Comparison of ENCODE assay signal across 8 cellular contexts in genomic region chr20:43057317-43057716, GRCh38.
"Had no signal": no experiment of that assay in that cellular context is flagged by ENCODE, and none has a peak within 500 bp of the region (broad histone marks: within the 10 kb centered on the region; RNA-seq: fewer than 3 reads in every experiment).

No MANE protein-coding gene starts in this region.

- H3K27ac ChIP-seq: GM23248 had no signal

- H3K4me1 ChIP-seq: HAP-1 had no signal

- H3K9me3 ChIP-seq: HAP-1 had no signal

- H3K4me3 ChIP-seq: GM23248, HAP-1 had no signal

- ATAC-seq: HCT116 had no signal

- H3K36me3 Mint-ChIP-seq: IgD-negative memory B cell had no signal

- H3K36me3 ChIP-seq: HAP-1 had no signal

- FAIRE-seq: HTR-8/SVneo had no signal

- H3K27me3 Mint-ChIP-seq: IgD-negative memory B cell had no signal

- DNase-seq: GM23248, GOT3, H7, KG1 had no signal

- H3K9ac ChIP-seq: GM23248 had no signal

- H3K4me1 Mint-ChIP-seq: IgD-negative memory B cell had no signal

- H2AFZ ChIP-seq: GM23248 had no signal
